ENCODE assay signal across 8 cellular contexts in the genomic region with DNA sequence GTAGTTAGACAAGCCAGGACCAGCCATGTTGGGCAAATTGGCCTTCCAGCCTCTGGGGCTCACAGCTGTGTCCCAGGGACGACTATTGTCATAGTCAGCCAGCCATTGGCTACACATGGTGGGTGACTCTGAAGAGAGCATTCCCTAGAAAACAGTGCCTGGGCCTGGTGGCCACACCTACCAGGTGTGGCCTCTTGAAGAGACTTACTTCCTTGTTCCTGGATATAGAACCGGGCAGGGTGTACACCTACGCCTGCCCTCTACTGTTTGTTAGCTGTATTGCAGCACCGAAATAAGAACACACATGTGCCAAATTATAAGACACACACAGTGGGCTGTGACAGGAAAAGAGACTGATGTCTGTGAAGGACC.
A peak's percentile ranks its signal among the peaks of the same experiment; 100 is the strongest.
DNase-seq lines count a peak whose midpoint lies in the region; ATAC-seq, FAIRE-seq and TF ChIP-seq lines count a peak whose summit lies in the region.

No MANE protein-coding gene starts in this region.

- H3K4me1 ChIP-seq in OCI-LY7 (ENCODE audit: insufficient read depth, low read length, poor library complexity, severe bottlenecking): peaks cover 6% of the 10 kb centered on the region
- no peaks in the 10 kb centered on the region for H3K4me1 ChIP-seq in mammary epithelial cell (ENCODE audit: insufficient read depth, low read length)
- H3K4me1 ChIP-seq in HepG2 (ENCODE audit: insufficient read depth, low read length): peaks cover 79% of the 10 kb centered on the region

- H3K36me3 ChIP-seq in OCI-LY7 (ENCODE audit: insufficient read depth, low read length) (no peaks in the 10 kb centered on the region), mammary epithelial cell (ENCODE audit: insufficient read depth, low read length) (no peaks in the 10 kb centered on the region), HepG2 (replicated peaks in 1 of 2; ENCODE audit: control insufficient read depth in 1 of 2, insufficient read depth in 2 of 2, low read length in 2 of 2) (no peaks in the 10 kb centered on the region; a peak in 1 of 5 replicates)

- peak overlapping the region; percentile 80 for H2AFZ ChIP-seq in OCI-LY7 (ENCODE audit: low read length)
- H2AFZ ChIP-seq in mammary epithelial cell (ENCODE audit: low read depth, low read length): no peak overlapping the region
- H2AFZ ChIP-seq in HepG2 (ENCODE audit: low read length): no peak overlapping the region

- FAIRE-seq in HepG2 (lab: Jason Lieb, UNC): no peak

- H3K4me2 ChIP-seq in OCI-LY7 (ENCODE audit: low read length): no peak overlapping the region
- H3K4me2 ChIP-seq in mammary epithelial cell (ENCODE audit: insufficient read depth, low read depth, low read length): no peak overlapping the region
- peak overlapping the region; percentile 95 for H3K4me2 ChIP-seq in HepG2 (ENCODE audit: low read depth, low read length)

- in situ Hi-C loops in mammary epithelial cell (cut with MboI; ENCODE audit: low sequenced_read_pairs in 2 of 2) (no loop called here), HepG2 (cut with HindIII; ENCODE audit: extremely low pct_ligation_motif_present, low pct_unique_long_range_greater_than_20kb) (no loop called here)

- H3K27me3 ChIP-seq in mammary epithelial cell (ENCODE audit: insufficient read depth, low read length): no peaks in the 10 kb centered on the region
- H3K27me3 ChIP-seq in HepG2 (ENCODE audit: control insufficient read depth in 1 of 2, insufficient read depth in 2 of 2, low read length in 2 of 2): no peaks in the 10 kb centered on the region; a peak in 1 of 5 replicates

- H3K4me3 ChIP-seq in OCI-LY7 (ENCODE audit: low read depth, low read length, poor library complexity, severe bottlenecking) (no peak overlapping the region), mammary epithelial cell (replicated peaks in 1 of 3; ENCODE audit: insufficient read depth in 1 of 3, low read depth in 2 of 3, low read length in 3 of 3) (no peak overlapping the region), HepG2 (replicated peaks in 1 of 3; ENCODE audit: insufficient read depth in 1 of 3, low read depth in 2 of 3, low read length in 3 of 3) (peak overlapping the region in 2 of 3 experiments; percentile 6 to 74; a peak in 2 of 6 replicates)

- dilution Hi-C loops in mammary epithelial cell (cut with HindIII; ENCODE audit: low sequenced_read_pairs): no loop called here

- no peak for TF ChIP-seq POLR2A in HepG2 (IDR thresholded peaks at IDR 0.05; ENCODE audit: insufficient read depth in 1 of 2, low read depth in 2 of 2, low read length in 2 of 2)

- BruUV-seq in OCI-LY7 (replicated peaks; lab: Mats Ljungman, UMichigan) (no TSS peak), mammary epithelial cell (replicated peaks; lab: Mats Ljungman, UMichigan) (no TSS peak), HepG2 (replicated peaks; lab: Mats Ljungman, UMichigan) (no TSS peak)

- no peaks in the 10 kb centered on the region for H3K9me3 ChIP-seq in OCI-LY7 (ENCODE audit: low read length)
- H3K9me3 ChIP-seq in mammary epithelial cell (replicated peaks; ENCODE audit: insufficient read depth, low read length): peaks cover 23% of the 10 kb centered on the region
- no peaks in the 10 kb centered on the region for H3K9me3 ChIP-seq in HepG2 (ENCODE audit: low read length)

- DNase-seq in DMS53 treated with DMSO at 0.1 percent for 48 hours (lab: John Stamatoyannopoulos, UW; ENCODE audit: unreplicated experiment): peak; percentile 12
- peak; percentile 61 for DNase-seq in HK-2 (ENCODE audit: unreplicated experiment)
- peak; percentile 70 for DNase-seq in OCI-LY7 (ENCODE audit: low spot score)
- peak; percentile 3 for DNase-seq in mammary epithelial cell
- peak; percentile 89 for DNase-seq in HepG2 (ENCODE audit: low spot score)
- peak; percentile 63 for DNase-seq in ureter (ENCODE audit: low spot score)
- no peak for DNase-seq in activated effector memory CD4-positive, alpha-beta T cell treated with anti-CD3 and anti-CD28 coated beads, Interleukin-2, amount 50 U/mL, for 16 hours

- TF ChIP-seq RAD21 in HepG2 (CRISPR knock-in tag; IDR thresholded peaks at IDR 0.05): peak; percentile 74

- CTCF ChIA-PET in OCI-LY7 (lab: Charles Lee; ENCODE audit: unreplicated experiment) (no interaction called here), mammary epithelial cell (lab: Charles Lee; ENCODE audit: low non-redundant PET) (no interaction called here), HepG2 (lab: Yijun Ruan, JAX; ENCODE audit: low intra/inter-chr PET ratio, low total read pairs) (interaction anchor here (0.9 to 1.7 kb wide), 4 partner anchors 29 to 254 kb away, joined by 3 to 8 read pairs (median 5); no protein-coding TSS in a partner anchor)

- no peaks in the 10 kb centered on the region for H4K20me1 ChIP-seq in OCI-LY7 (ENCODE audit: insufficient read depth, low read length)
- no peaks in the 10 kb centered on the region for H4K20me1 ChIP-seq in mammary epithelial cell (ENCODE audit: insufficient read depth, low read length)
- no peaks in the 10 kb centered on the region for H4K20me1 ChIP-seq in HepG2 (ENCODE audit: insufficient read depth, low read length)

- ATAC-seq in HepG2 (peak; percentile 63), HG02870 (IDR thresholded peaks at IDR 0.05; ENCODE audit: unreplicated experiment) (no peak)

- H3K79me2 ChIP-seq in OCI-LY7 (ENCODE audit: insufficient read depth, low read depth, low read length) (no peaks in the 10 kb centered on the region), mammary epithelial cell (ENCODE audit: insufficient read depth, low read length) (no peaks in the 10 kb centered on the region), HepG2 (ENCODE audit: insufficient read depth, low read length) (peaks cover 15% of the 10 kb centered on the region)

- POLR2A ChIA-PET in OCI-LY7 (lab: Charles Lee): no interaction called here
- POLR2A ChIA-PET in HepG2 (lab: Yijun Ruan, JAX): interaction anchor here (0.9 to 2.9 kb wide), 12 partner anchors 8 to 249 kb away, joined by 3 to 54 read pairs (median 7); no protein-coding TSS in a partner anchor

- 30% methylated on average over 4 of the region's 4 CpGs for WGBS in mammary epithelial cell (ENCODE audit: low coverage, missing lambda C conversion rate)
- WGBS in HepG2 (ENCODE audit: low lambda C conversion rate): 0% methylated on average over 3 of the region's 4 CpGs

- H3K27ac ChIP-seq in OCI-LY7 (ENCODE audit: low read depth, low read length, poor library complexity, severe bottlenecking) (no peak overlapping the region), mammary epithelial cell (ENCODE audit: insufficient read depth, low read depth, low read length) (no peak overlapping the region), HepG2 (ENCODE audit: extremely low read length, insufficient read depth, low read length) (peak overlapping the region; percentile 81)

- no peak for TF ChIP-seq EP300 in HepG2 (IDR thresholded peaks at IDR 0.05; ENCODE audit: low read depth in 2 of 2, low read length in 2 of 2)
- TF ChIP-seq EP300 in HepG2 (CRISPR knock-in tag; IDR thresholded peaks at IDR 0.05; ENCODE audit: borderline replicate concordance): no peak

- H3K9me2 ChIP-seq in OCI-LY7 (ENCODE audit: insufficient read depth, low read length): no peaks in the 10 kb centered on the region

- TF ChIP-seq CTCF in OCI-LY7 (conservative IDR thresholded peaks at IDR 0.05; ENCODE audit: low read length) (peak; percentile 84), mammary epithelial cell (conservative IDR thresholded peaks at IDR 0.05 in 1 of 2, IDR thresholded peaks at IDR 0.05 in 1 of 2; ENCODE audit: extremely low read depth in 1 of 2, insufficient read depth in 1 of 2, low read depth in 1 of 2, low read length in 2 of 2) (peak; percentile 17 to 26), HepG2 (CRISPR knock-in tag; IDR thresholded peaks at IDR 0.05) (peak; percentile 87)

- intact Hi-C loops in OCI-LY7 (cut with micrococcal nuclease; ENCODE audit: unreplicated experiment) (no loop called here), mammary epithelial cell (cut with micrococcal nuclease) (no loop called here), HepG2 (cut with micrococcal nuclease; ENCODE audit: unreplicated experiment) (loop anchor here (1.0 to 2.0 kb wide), 3 partner anchors 27 to 254 kb away; no protein-coding TSS in a partner anchor)

- H3K9ac ChIP-seq in mammary epithelial cell (ENCODE audit: insufficient read depth, low read length): no peak overlapping the region
- H3K9ac ChIP-seq in HepG2 (ENCODE audit: insufficient read depth, low read depth, low read length): peak overlapping the region; percentile 52

TF ChIP-seq in HepG2, 621 proteins besides CTCF, POLR2A, EP300 and RAD21 (continues in another document):
- TF ChIP-seq CCDC6 (CRISPR knock-in tag; IDR thresholded peaks at IDR 0.05) (no peak; the same call in 1 of the 2 replicates), PAX8 (CRISPR knock-in tag; IDR thresholded peaks at IDR 0.05; ENCODE audit: borderline replicate concordance) (no peak), ZNF781 (CRISPR knock-in tag; IDR thresholded peaks at IDR 0.05; ENCODE audit: borderline replicate concordance, not compliant biosample characterization) (no peak), PAWR (CRISPR knock-in tag; IDR thresholded peaks at IDR 0.05; ENCODE audit: borderline replicate concordance) (no peak), POGZ (CRISPR knock-in tag; IDR thresholded peaks at IDR 0.05) (0 out of 2 replicates have a peak, but pooled peaks have one; percentile 16), STAG1 (CRISPR knock-in tag; IDR thresholded peaks at IDR 0.05) (peak; percentile 76), FOXK1 (CRISPR knock-in tag; IDR thresholded peaks at IDR 0.05; ENCODE audit: borderline replicate concordance, low read depth) (peak; percentile 14; the same call in 1 of the 2 replicates), RFXAP (CRISPR knock-in tag; IDR thresholded peaks at IDR 0.05; ENCODE audit: borderline replicate concordance) (no peak; the same call in 1 of the 2 replicates), ZNF460 (CRISPR knock-in tag; IDR thresholded peaks at IDR 0.05; ENCODE audit: borderline replicate concordance) (no peak), NR2F2 (IDR thresholded peaks at IDR 0.05; ENCODE audit: borderline replicate concordance, low read depth) (no peak), ZNF572 (CRISPR knock-in tag; IDR thresholded peaks at IDR 0.05) (peak; percentile 99), HMGA1 (CRISPR knock-in tag; conservative IDR thresholded peaks at IDR 0.05) (no peak), SMAD9 (CRISPR knock-in tag; IDR thresholded peaks at IDR 0.05) (no peak), TBP (CRISPR knock-in tag; IDR thresholded peaks at IDR 0.05) (no peak), ZNF256 (CRISPR knock-in tag; conservative IDR thresholded peaks at IDR 0.05) (no peak), RAD51 (IDR thresholded peaks at IDR 0.05; ENCODE audit: borderline replicate concordance) (no peak), CREB1 (IDR thresholded peaks at IDR 0.05) (0 out of 2 replicates have a peak, but pooled peaks have one; percentile 29), CREB1 (CRISPR knock-in tag; IDR thresholded peaks at IDR 0.05) (no peak), RORA (CRISPR knock-in tag; IDR thresholded peaks at IDR 0.05) (no peak)
- TF ChIP-seq, protein P1, sequence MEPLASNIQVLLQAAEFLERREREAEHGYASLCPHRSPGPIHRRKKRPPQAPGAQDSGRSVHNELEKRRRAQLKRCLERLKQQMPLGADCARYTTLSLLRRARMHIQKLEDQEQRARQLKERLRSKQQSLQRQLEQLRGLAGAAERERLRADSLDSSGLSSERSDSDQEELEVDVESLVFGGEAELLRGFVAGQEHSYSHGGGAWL (CRISPR knock-in tag; IDR thresholded peaks at IDR 0.05): no peak

Comparison
In these comparisons a context has a peak if more than half of its experiments do, and no peak if none do; other contexts are left out.
1. H3K4me3 ChIP-seq: peak in HepG2 (2 of 3); none in OCI-LY7 (single experiment) and mammary epithelial cell (0 of 3).
2. CTCF ChIP-seq: peak in every context shown above with its lines; median percentile 87 in HepG2; 84 in OCI-LY7; 22 in mammary epithelial cell.